Comparison of ENCODE assay signal across 1 cellular context in genomic region chr14:77061630-77062029, GRCh38.
TF ChIP-seq lines count a peak whose summit lies in the region.

No MANE protein-coding gene starts in this region.

TF ChIP-seq in K562, 482 proteins besides CTCF, POLR2A, EP300 and RAD21 (continued from another document):
- TF ChIP-seq, protein P1, sequence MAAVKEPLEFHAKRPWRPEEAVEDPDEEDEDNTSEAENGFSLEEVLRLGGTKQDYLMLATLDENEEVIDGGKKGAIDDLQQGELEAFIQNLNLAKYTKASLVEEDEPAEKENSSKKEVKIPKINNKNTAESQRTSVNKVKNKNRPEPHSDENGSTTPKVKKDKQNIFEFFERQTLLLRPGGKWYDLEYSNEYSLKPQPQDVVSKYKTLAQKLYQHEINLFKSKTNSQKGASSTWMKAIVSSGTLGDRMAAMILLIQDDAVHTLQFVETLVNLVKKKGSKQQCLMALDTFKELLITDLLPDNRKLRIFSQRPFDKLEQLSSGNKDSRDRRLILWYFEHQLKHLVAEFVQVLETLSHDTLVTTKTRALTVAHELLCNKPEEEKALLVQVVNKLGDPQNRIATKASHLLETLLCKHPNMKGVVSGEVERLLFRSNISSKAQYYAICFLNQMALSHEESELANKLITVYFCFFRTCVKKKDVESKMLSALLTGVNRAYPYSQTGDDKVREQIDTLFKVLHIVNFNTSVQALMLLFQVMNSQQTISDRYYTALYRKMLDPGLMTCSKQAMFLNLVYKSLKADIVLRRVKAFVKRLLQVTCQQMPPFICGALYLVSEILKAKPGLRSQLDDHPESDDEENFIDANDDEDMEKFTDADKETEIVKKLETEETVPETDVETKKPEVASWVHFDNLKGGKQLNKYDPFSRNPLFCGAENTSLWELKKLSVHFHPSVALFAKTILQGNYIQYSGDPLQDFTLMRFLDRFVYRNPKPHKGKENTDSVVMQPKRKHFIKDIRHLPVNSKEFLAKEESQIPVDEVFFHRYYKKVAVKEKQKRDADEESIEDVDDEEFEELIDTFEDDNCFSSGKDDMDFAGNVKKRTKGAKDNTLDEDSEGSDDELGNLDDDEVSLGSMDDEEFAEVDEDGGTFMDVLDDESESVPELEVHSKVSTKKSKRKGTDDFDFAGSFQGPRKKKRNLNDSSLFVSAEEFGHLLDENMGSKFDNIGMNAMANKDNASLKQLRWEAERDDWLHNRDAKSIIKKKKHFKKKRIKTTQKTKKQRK (IDR thresholded peaks at IDR 0.05; ENCODE audit: borderline replicate concordance, low read depth, low read length), result no peak
- no peak for TF ChIP-seq RBM17 (IDR thresholded peaks at IDR 0.05; ENCODE audit: borderline replicate concordance, low read depth, low read length)
- no peak for TF ChIP-seq TSC22D4 (tag; IDR thresholded peaks at IDR 0.05)
- no peak for TF ChIP-seq TFE3 (CRISPR knock-in tag; IDR thresholded peaks at IDR 0.05)
- no peak for TF ChIP-seq TAF15 (IDR thresholded peaks at IDR 0.05; ENCODE audit: low read depth, low read length)
- TF ChIP-seq PATZ1 (CRISPR knock-in tag; IDR thresholded peaks at IDR 0.05; ENCODE audit: borderline replicate concordance), result no peak
- no peak for TF ChIP-seq EHMT2 (IDR thresholded peaks at IDR 0.05)
- TF ChIP-seq YY1 (IDR thresholded peaks at IDR 0.05; ENCODE audit: borderline replicate concordance in 1 of 3, control insufficient read depth in 1 of 3, extremely low read depth in 1 of 3, insufficient read depth in 3 of 3, insufficient read length in 1 of 3, insufficient replicate concordance in 2 of 3, low read depth in 1 of 3, low read length in 2 of 3), result no peak
- TF ChIP-seq, protein P2, sequence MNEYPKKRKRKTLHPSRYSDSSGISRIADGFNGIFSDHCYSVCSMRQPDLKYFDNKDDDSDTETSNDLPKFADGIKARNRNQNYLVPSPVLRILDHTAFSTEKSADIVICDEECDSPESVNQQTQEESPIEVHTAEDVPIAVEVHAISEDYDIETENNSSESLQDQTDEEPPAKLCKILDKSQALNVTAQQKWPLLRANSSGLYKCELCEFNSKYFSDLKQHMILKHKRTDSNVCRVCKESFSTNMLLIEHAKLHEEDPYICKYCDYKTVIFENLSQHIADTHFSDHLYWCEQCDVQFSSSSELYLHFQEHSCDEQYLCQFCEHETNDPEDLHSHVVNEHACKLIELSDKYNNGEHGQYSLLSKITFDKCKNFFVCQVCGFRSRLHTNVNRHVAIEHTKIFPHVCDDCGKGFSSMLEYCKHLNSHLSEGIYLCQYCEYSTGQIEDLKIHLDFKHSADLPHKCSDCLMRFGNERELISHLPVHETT (CRISPR knock-in tag; conservative IDR thresholded peaks at IDR 0.05 in 1 of 2, IDR thresholded peaks at IDR 0.05 in 1 of 2), result no peak
- TF ChIP-seq RBM14 (IDR thresholded peaks at IDR 0.05; ENCODE audit: borderline replicate concordance, insufficient read depth, low read depth, low read length), result no peak
